In genomic region chr7:121545418-121545817, GRCh38 we compare ENCODE assay signal across 16 cellular contexts.
DNase-seq lines count a peak whose midpoint lies in the region; ATAC-seq and TF ChIP-seq lines count a peak whose summit lies in the region.
"Had no signal": no experiment of that assay in that cellular context is flagged by ENCODE, and none has a peak within 500 bp of the region (broad histone marks: within the 10 kb centered on the region; RNA-seq: fewer than 3 reads in every experiment).

No MANE protein-coding gene starts in this region.

- H3K4me3 ChIP-seq in esophagus squamous epithelium: no peak overlapping the region
- H3K4me3 ChIP-seq in uterus: no peak overlapping the region
- H3K4me3 ChIP-seq: dorsolateral prefrontal cortex, thoracic aorta had no signal

- H3K27ac Mint-ChIP-seq in activated naive CD4-positive, alpha-beta T cell treated with anti-CD3 and anti-CD28 coated beads for 36 hours: peak overlapping the region; percentile 72
- H3K27ac Mint-ChIP-seq in activated T-helper 17 cell treated with anti-CD3 and anti-CD28 coated beads, Interleukin-2, amount 50 U/mL, for 72 hours: peak overlapping the region; percentile 89

- H3K4me1 ChIP-seq in esophagus squamous epithelium (peaks cover 0 to 40% (median 12%) of the 10 kb centered on the region in 3 donors), uterus (no peaks in the 10 kb centered on the region)

- H3K36me3 Mint-ChIP-seq in activated naive CD4-positive, alpha-beta T cell treated with anti-CD3 and anti-CD28 coated beads for 36 hours (ENCODE audit: low read depth): no peaks in the 10 kb centered on the region
- H3K36me3 Mint-ChIP-seq in activated T-helper 17 cell treated with anti-CD3 and anti-CD28 coated beads, Interleukin-2, amount 50 U/mL, for 72 hours (ENCODE audit: low read depth): no peaks in the 10 kb centered on the region
- H3K36me3 Mint-ChIP-seq: naive thymus-derived CD8-positive, alpha-beta T cell; T-cell had no signal

- intact Hi-C loops in activated naive CD4-positive, alpha-beta T cell treated with anti-CD3 and anti-CD28 coated beads for 36 hours (cut with micrococcal nuclease): loop anchor here (1.0 kb wide), 3 partner anchors 46 to 267 kb away; no protein-coding TSS in a partner anchor
- intact Hi-C loops in esophagus squamous epithelium (cut with DNase I): loop anchor here (5.0 kb wide), 1 partner anchor 178 kb away; no protein-coding TSS in a partner anchor
- intact Hi-C loops in uterus (cut with DNase I; ENCODE audit: low total_unique reads): loop anchor here (5.0 kb wide), 1 partner anchor 178 kb away; no protein-coding TSS in a partner anchor

- no peaks in the 10 kb centered on the region for H3K27me3 Mint-ChIP-seq in activated naive CD4-positive, alpha-beta T cell treated with anti-CD3 and anti-CD28 coated beads for 36 hours (ENCODE audit: low read depth)
- H3K27me3 Mint-ChIP-seq in activated T-helper 17 cell treated with anti-CD3 and anti-CD28 coated beads, Interleukin-2, amount 50 U/mL, for 72 hours: no peaks in the 10 kb centered on the region

- H3K27ac ChIP-seq in esophagus squamous epithelium (peak overlapping the region; percentile 2 to 73 (median 56)), uterus (peak overlapping the region; percentile 75 to 88)
- H3K27ac ChIP-seq: dorsolateral prefrontal cortex, thoracic aorta had no signal

- peak; percentile 60 for ATAC-seq in activated T-helper 17 cell treated with anti-CD3 and anti-CD28 coated beads, Interleukin-2, amount 50 U/mL, for 72 hours (replicated peaks)
- no peak for ATAC-seq in GM21528 (IDR thresholded peaks at IDR 0.05; ENCODE audit: low FRiP score, unreplicated experiment)
- ATAC-seq: naive thymus-derived CD8-positive, alpha-beta T cell had no signal

- CTCF ChIA-PET in activated naive CD4-positive, alpha-beta T cell treated with anti-CD3 and anti-CD28 coated beads for 36 hours (lab: Charles Lee): interaction anchor here (0.8 to 2.4 kb wide), 4 partner anchors 11 to 178 kb away, joined by 3 to 23 read pairs (median 8); partner anchors contain the start of gene FAM3C

- no peaks in the 10 kb centered on the region for H3K36me3 ChIP-seq in esophagus squamous epithelium
- H3K36me3 ChIP-seq in uterus: no peaks in the 10 kb centered on the region
- H3K36me3 ChIP-seq: thoracic aorta had no signal

- peaks cover 33% of the 10 kb centered on the region for H3K4me1 Mint-ChIP-seq in activated naive CD4-positive, alpha-beta T cell treated with anti-CD3 and anti-CD28 coated beads for 36 hours (ENCODE audit: low read depth)
- peaks cover 5% of the 10 kb centered on the region for H3K4me1 Mint-ChIP-seq in activated T-helper 17 cell treated with anti-CD3 and anti-CD28 coated beads, Interleukin-2, amount 50 U/mL, for 72 hours

- H3K4me3 Mint-ChIP-seq in activated naive CD4-positive, alpha-beta T cell treated with anti-CD3 and anti-CD28 coated beads for 36 hours: no peak overlapping the region
- H3K4me3 Mint-ChIP-seq in activated T-helper 17 cell treated with anti-CD3 and anti-CD28 coated beads, Interleukin-2, amount 50 U/mL, for 72 hours: peak overlapping the region; percentile 42
- H3K4me3 Mint-ChIP-seq: naive thymus-derived CD8-positive, alpha-beta T cell; T-cell had no signal

- DNase-seq in activated naive CD4-positive, alpha-beta T cell treated with anti-CD3 and anti-CD28 coated beads for 36 hours: peak; percentile 28
- no peak for DNase-seq in activated naive CD4-positive, alpha-beta T cell treated with anti-CD3 and anti-CD28 coated beads, Interleukin-2, amount 50 U/mL, for 16 hours
- DNase-seq in esophagus squamous epithelium (lab: John Stamatoyannopoulos, UW) (no peak), uterus (no peak), T1000 (lab: John Stamatoyannopoulos, UW) (no peak)
- DNase-seq in effector CD4-positive, alpha-beta T cell: no peak
- DNase-seq: activated T-cell treated with anti-CD3 and anti-CD28 coated beads, Interleukin-2, amount 50 U/mL, for 48 hours; COR-L47; dorsolateral prefrontal cortex; Kasumi-1; naive thymus-derived CD8-positive, alpha-beta T cell; NCI-H1436 treated with DMSO at 0.1 percent for 48 hours; T-cell had no signal

- no peaks in the 10 kb centered on the region for H3K27me3 ChIP-seq in esophagus squamous epithelium
- no peaks in the 10 kb centered on the region for H3K27me3 ChIP-seq in uterus
- H3K27me3 ChIP-seq: dorsolateral prefrontal cortex had no signal

- TF ChIP-seq POLR2A in esophagus squamous epithelium (IDR thresholded peaks at IDR 0.05): no peak
- no peak for TF ChIP-seq POLR2A in uterus (IDR thresholded peaks at IDR 0.05)

- peaks cover 3% of the 10 kb centered on the region for H3K9me3 Mint-ChIP-seq in activated naive CD4-positive, alpha-beta T cell treated with anti-CD3 and anti-CD28 coated beads for 36 hours
- no peaks in the 10 kb centered on the region for H3K9me3 Mint-ChIP-seq in activated T-helper 17 cell treated with anti-CD3 and anti-CD28 coated beads, Interleukin-2, amount 50 U/mL, for 72 hours
- H3K9me3 Mint-ChIP-seq: naive thymus-derived CD8-positive, alpha-beta T cell; T-cell had no signal

- TF ChIP-seq CTCF in esophagus squamous epithelium (IDR thresholded peaks at IDR 0.05) (no peak), uterus (IDR thresholded peaks at IDR 0.05) (no peak)

- no peaks in the 10 kb centered on the region for H3K9me3 ChIP-seq in esophagus squamous epithelium
- H3K9me3 ChIP-seq in uterus: no peaks in the 10 kb centered on the region
- H3K9me3 ChIP-seq: thoracic aorta had no signal

- WGBS in esophagus squamous epithelium, 2 donors: 50 to 59% methylated on average over 2 of the region's 2 CpGs
